ENCODE assay signal across 33 cellular contexts in genomic region chr5:17439956-17440355, GRCh38. TPM values are rescaled to one million over a fixed set of nuclear protein-coding genes. Genes with fewer than 3 reads are reported as not detected.
"Had no signal": no experiment of that assay in that cellular context is flagged by ENCODE, and none has a peak within 500 bp of the region (broad histone marks: within the 10 kb centered on the region; RNA-seq: fewer than 3 reads in every experiment).

No MANE protein-coding gene starts in this region.

- H3K4me1 ChIP-seq: testis, thyroid gland, tibial artery, upper lobe of left lung, upper lobe of right lung, uterus had no signal

- H3K36me3 ChIP-seq: stomach, suprapubic skin, thoracic aorta, thyroid gland, tibial artery, tibial nerve, transverse colon, upper lobe of left lung, upper lobe of right lung, uterus, vagina had no signal

- H3K27me3 Mint-ChIP-seq: stimulated activated memory B cell treated with anti-CD40 and anti-IgM and Interleukin-4, amounts not matched to agents 10 μg/mL and 1 μg/mL and 100 μg/mL, for 72 hours; stimulated activated naive B cell treated with anti-CD40 and anti-IgM and Interleukin-4, amounts not matched to agents 10 μg/mL and 1 μg/mL and 100 μg/mL, for 72 hours; stimulated activated naive CD8-positive, alpha-beta T cell treated with anti-CD3 and anti-CD28 coated beads, Interleukin-15, Interleukin-2, amounts not matched to agents 100 ng/mL and 50 ng/mL, for 24 hours; type B pancreatic cell had no signal

- H3K36me3 Mint-ChIP-seq: stimulated activated effector memory CD8-positive, alpha-beta T cell treated with anti-CD3 and anti-CD28 coated beads, Interleukin-12 subunit alpha, Interleukin-12 subunit beta, amount 100 ng/mL, for 72 hours; stimulated activated memory B cell treated with anti-CD40 and anti-IgM and Interleukin-4, amounts not matched to agents 10 μg/mL and 1 μg/mL and 100 μg/mL, for 72 hours; stimulated activated naive B cell treated with anti-CD40 and anti-IgM and Interleukin-4, amounts not matched to agents 10 μg/mL and 1 μg/mL and 100 μg/mL, for 72 hours; type B pancreatic cell had no signal

- H3K27ac ChIP-seq: stomach, suprapubic skin, testis, thoracic aorta, thyroid gland, tibial artery, tibial nerve, transverse colon, upper lobe of left lung, upper lobe of right lung, uterus, vagina had no signal

- H3K4me1 Mint-ChIP-seq: stimulated activated effector memory CD8-positive, alpha-beta T cell treated with anti-CD3 and anti-CD28 coated beads, Interleukin-12 subunit alpha, Interleukin-12 subunit beta, amount 100 ng/mL, for 72 hours; stimulated activated naive CD8-positive, alpha-beta T cell treated with anti-CD3 and anti-CD28 coated beads, Interleukin-15, amount 100 ng/mL, for 72 hours had no signal

- H3K27ac Mint-ChIP-seq: stimulated activated effector memory CD8-positive, alpha-beta T cell treated with anti-CD3 and anti-CD28 coated beads, Interleukin-12 subunit alpha, Interleukin-12 subunit beta, amount 100 ng/mL, for 72 hours; stimulated activated memory B cell treated with anti-CD40 and anti-IgM and Interleukin-4, amounts not matched to agents 10 μg/mL and 1 μg/mL and 100 μg/mL, for 72 hours; stimulated activated naive B cell treated with anti-CD40 and anti-IgM and Interleukin-4, amounts not matched to agents 10 μg/mL and 1 μg/mL and 100 μg/mL, for 72 hours; stimulated activated naive CD8-positive, alpha-beta T cell treated with anti-CD3 and anti-CD28 coated beads, Interleukin-15, amount 100 ng/mL, for 72 hours; stimulated activated naive CD8-positive, alpha-beta T cell treated with anti-CD3 and anti-CD28 coated beads, Interleukin-15, Interleukin-2, amounts not matched to agents 100 ng/mL and 50 ng/mL, for 24 hours; type B pancreatic cell had no signal

- ATAC-seq: stimulated activated effector memory CD8-positive, alpha-beta T cell treated with anti-CD3 and anti-CD28 coated beads, Interleukin-12 subunit alpha, Interleukin-12 subunit beta, amount 100 ng/mL, for 72 hours; stimulated activated memory B cell treated with anti-CD40 and anti-IgM and Interleukin-4, amounts not matched to agents 10 μg/mL and 1 μg/mL and 100 μg/mL, for 72 hours; stimulated activated naive B cell treated with anti-CD40 and anti-IgM and Interleukin-4, amounts not matched to agents 10 μg/mL and 1 μg/mL and 100 μg/mL, for 72 hours; stimulated activated naive CD8-positive, alpha-beta T cell treated with anti-CD3 and anti-CD28 coated beads, Interleukin-15, amount 100 ng/mL, for 72 hours; stimulated activated naive CD8-positive, alpha-beta T cell treated with anti-CD3 and anti-CD28 coated beads, Interleukin-15, Interleukin-2, amounts not matched to agents 100 U/mL and 50 U/mL, for 24 hours; upper lobe of right lung had no signal

- H3K4me3 Mint-ChIP-seq: stimulated activated effector memory CD8-positive, alpha-beta T cell treated with anti-CD3 and anti-CD28 coated beads, Interleukin-12 subunit alpha, Interleukin-12 subunit beta, amount 100 ng/mL, for 72 hours; stimulated activated memory B cell treated with anti-CD40 and anti-IgM and Interleukin-4, amounts not matched to agents 10 μg/mL and 1 μg/mL and 100 μg/mL, for 72 hours; stimulated activated naive B cell treated with anti-CD40 and anti-IgM and Interleukin-4, amounts not matched to agents 10 μg/mL and 1 μg/mL and 100 μg/mL, for 72 hours; stimulated activated naive CD8-positive, alpha-beta T cell treated with anti-CD3 and anti-CD28 coated beads, Interleukin-15, amount 100 ng/mL, for 72 hours; stimulated activated naive CD8-positive, alpha-beta T cell treated with anti-CD3 and anti-CD28 coated beads, Interleukin-15, Interleukin-2, amounts not matched to agents 100 ng/mL and 50 ng/mL, for 24 hours; type B pancreatic cell had no signal

- H3K27me3 ChIP-seq: stomach, suprapubic skin, testis, thyroid gland, tibial artery, tibial nerve, transverse colon, upper lobe of left lung, upper lobe of right lung, uterus, vagina had no signal

- H3K4me3 ChIP-seq: stomach, suprapubic skin, testis, thoracic aorta, thyroid gland, tibial artery, tibial nerve, transverse colon, upper lobe of left lung, upper lobe of right lung, uterus, vagina had no signal

- FAIRE-seq: urothelium cell line had no signal

- H3K9me3 ChIP-seq: suprapubic skin, testis, thoracic aorta, thyroid gland, tibial artery, upper lobe of right lung, uterus, vagina had no signal

- DNase-seq: stimulated activated CD4-positive, alpha-beta T cell treated with anti-CD3 and anti-CD28 coated beads, Interleukin-2, amount 100 ng/mL, for 48 hours; stimulated activated CD4-positive, alpha-beta T cell treated with anti-CD3 and anti-CD28 coated beads, Interleukin-4, amount 100 ng/mL, for 1 hour; stimulated activated CD4-positive, alpha-beta T cell treated with anti-CD3 and anti-CD28 coated beads, Interleukin-4, amount 100 ng/mL, for 24 hours; stimulated activated CD4-positive, alpha-beta T cell treated with anti-CD3 and anti-CD28 coated beads, Interleukin-4, amount 100 ng/mL, for 4 hours; stimulated activated CD8-positive, alpha-beta memory T cell treated with anti-CD3 and anti-CD28 coated beads, Interleukin-4, amount 100 ng/mL, for 48 hours; stimulated activated naive B cell treated with anti-CD40 and anti-IgM and Interleukin-4, amounts not matched to agents 10 μg/mL and 1 μg/mL and 100 μg/mL, for 72 hours; stimulated activated naive CD4-positive, alpha-beta T cell; stimulated activated naive CD4-positive, alpha-beta T cell treated with Interleukin-2 at 50 U/mL for 16 hours; stimulated activated naive CD8-positive, alpha-beta T cell treated with anti-CD3 and anti-CD28 coated beads, Interleukin-15, amount 100 ng/mL, for 72 hours; stimulated activated naive CD8-positive, alpha-beta T cell treated with anti-CD3 and anti-CD28 coated beads, Interleukin-15, Interleukin-2, amounts not matched to agents 100 U/mL and 50 U/mL, for 24 hours; stomach; substantia nigra; testis; thyroid gland; tibial artery; transverse colon; trophoblast cell; upper lobe of left lung; upper lobe of right lung; uterus had no signal

RNA-seq across cellular contexts. Expression of gene TAF11L2, which starts 58.1 kb away (rescaled TPM):
- total RNA-seq: stomach, subcutaneous adipose tissue, suprapubic skin, temporal lobe, testis, thoracic aorta, thyroid gland, tibial nerve, transverse colon, upper lobe of left lung, upper lobe of right lung, ureter, urinary bladder, uterus, vagina had no signal
- polyA plus RNA-seq: stomach, urinary bladder had no signal
